15 cellular contexts compared by ENCODE assay signal in the genomic region with DNA sequence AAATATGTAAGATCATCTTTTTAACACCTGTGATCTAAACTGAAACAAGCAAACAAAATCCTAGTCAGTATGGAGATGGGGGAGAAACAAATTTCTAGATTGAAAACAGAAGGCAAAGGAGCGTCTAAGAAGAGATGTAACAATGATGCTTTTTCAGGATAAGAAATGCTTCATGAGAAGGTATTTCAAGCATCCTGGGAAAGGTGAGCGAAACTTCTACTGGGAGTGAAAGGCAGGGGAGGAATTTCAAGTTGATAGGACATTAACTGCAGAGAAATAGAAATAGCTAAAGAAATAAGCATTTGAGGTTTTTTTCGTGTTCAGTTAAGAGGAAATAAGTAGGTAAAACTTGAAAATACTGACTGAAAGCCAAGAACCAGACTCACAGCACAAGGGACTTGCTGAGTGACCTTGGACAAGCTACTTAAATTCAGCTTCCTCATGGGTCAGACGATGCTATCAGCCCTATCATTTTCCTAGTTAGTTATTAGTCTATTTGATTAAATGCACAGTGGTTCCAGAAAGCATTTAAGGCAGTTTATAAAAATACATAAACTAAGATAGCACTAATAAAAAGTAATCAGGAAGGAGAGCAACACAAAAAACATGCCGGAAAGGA.
DNase-seq lines count a peak whose midpoint lies in the region; ATAC-seq, FAIRE-seq and TF ChIP-seq lines count a peak whose summit lies in the region.
"Had no signal": no experiment of that assay in that cellular context is flagged by ENCODE, and none has a peak within 500 bp of the region (broad histone marks: within the 10 kb centered on the region; RNA-seq: fewer than 3 reads in every experiment).

No MANE protein-coding gene starts in this region.

- H3K4me3 ChIP-seq in GM12878 (no peak overlapping the region), mesendoderm (ENCODE audit: low read length) (no peak overlapping the region), sigmoid colon (no peak overlapping the region)
- H3K4me3 ChIP-seq: BLaER1 had no signal

- H3K36me3 Mint-ChIP-seq in activated CD4-positive, alpha-beta memory T cell treated with anti-CD3 and anti-CD28 coated beads, Interleukin-2, amount 10 ng/mL, durations not matched to agents 7 days and 5 days (ENCODE audit: low read depth) = no peaks in the 10 kb centered on the region
- no peaks in the 10 kb centered on the region for H3K36me3 Mint-ChIP-seq in activated CD8-positive, alpha-beta memory T cell treated with anti-CD3 and anti-CD28 coated beads, Interleukin-2, amount 10 ng/mL, durations not matched to agents 7 days and 5 days

- H3K56ac ChIP-seq in mesendoderm (ENCODE audit: low read length) = no peak overlapping the region

- H3K9me3 Mint-ChIP-seq in activated CD4-positive, alpha-beta memory T cell treated with anti-CD3 and anti-CD28 coated beads, Interleukin-2, amount 10 ng/mL, durations not matched to agents 7 days and 5 days = no peaks in the 10 kb centered on the region
- no peaks in the 10 kb centered on the region for H3K9me3 Mint-ChIP-seq in activated CD8-positive, alpha-beta memory T cell treated with anti-CD3 and anti-CD28 coated beads, Interleukin-2, amount 10 ng/mL, durations not matched to agents 7 days and 5 days (ENCODE audit: low read depth)

- H3K9me3 ChIP-seq in GM12878 (replicated peaks; ENCODE audit: control insufficient read depth, insufficient read depth, low read length) (no peaks in the 10 kb centered on the region), sigmoid colon (no peaks in the 10 kb centered on the region)
- H3K9me3 ChIP-seq: BLaER1 had no signal

- H2BK5ac ChIP-seq in mesendoderm (ENCODE audit: low read length) = no peak overlapping the region

- TF ChIP-seq CTCF in GM12878 (IDR thresholded peaks at IDR 0.05 in 2 of 3, conservative IDR thresholded peaks at IDR 0.05 in 1 of 3; ENCODE audit: control insufficient read depth in 2 of 3, extremely low read depth in 1 of 3, insufficient read depth in 1 of 3, low read depth in 3 of 3, low read length in 3 of 3) = no peak
- no peak for TF ChIP-seq CTCF in sigmoid colon (IDR thresholded peaks at IDR 0.05)

- H4K5ac ChIP-seq in mesendoderm (ENCODE audit: low read length) = no peak overlapping the region

- H3K23ac ChIP-seq in mesendoderm (ENCODE audit: low read length) = no peak overlapping the region

- H4K8ac ChIP-seq in mesendoderm (ENCODE audit: low read depth, low read length) = no peak overlapping the region

- in situ Hi-C loops in GM12878 (cut with MboI) = no loop called here

- TF ChIP-seq EP300 in GM12878 (IDR thresholded peaks at IDR 0.05; ENCODE audit: borderline replicate concordance in 1 of 2, control insufficient read depth in 1 of 2, low read depth in 2 of 2, low read length in 2 of 2) = no peak
- TF ChIP-seq EP300 in sigmoid colon (IDR thresholded peaks at IDR 0.05) = no peak

- H3K4me2 ChIP-seq in GM12878 (ENCODE audit: control insufficient read depth, insufficient read depth) (no peak overlapping the region), mesendoderm (ENCODE audit: low read length) (no peak overlapping the region)
- H3K4me2 ChIP-seq: BLaER1 had no signal

- TF ChIP-seq POLR2A in GM12878 (IDR thresholded peaks at IDR 0.05; ENCODE audit: low read depth, low read length) = no peak
- TF ChIP-seq POLR2A in sigmoid colon (IDR thresholded peaks at IDR 0.05) = no peak

- POLR2A ChIA-PET in GM12878 (lab: Charles Lee) = no interaction called here
- POLR2A ChIA-PET in activated CD4-positive, alpha-beta memory T cell treated with anti-CD3 and anti-CD28 coated beads, Interleukin-2, amount 10 ng/mL, durations not matched to agents 7 days and 5 days (lab: Charles Lee) = no interaction called here

- no peak overlapping the region for H3K4me3 Mint-ChIP-seq in activated CD4-positive, alpha-beta memory T cell treated with anti-CD3 and anti-CD28 coated beads, Interleukin-2, amount 10 ng/mL, durations not matched to agents 7 days and 5 days
- no peak overlapping the region for H3K4me3 Mint-ChIP-seq in activated CD8-positive, alpha-beta memory T cell treated with anti-CD3 and anti-CD28 coated beads, Interleukin-2, amount 10 ng/mL, durations not matched to agents 7 days and 5 days

- TF ChIP-seq RAD21 in GM12878 (IDR thresholded peaks at IDR 0.05; ENCODE audit: insufficient read depth, low read depth, low read length) = no peak

- H3K4me1 Mint-ChIP-seq in activated CD4-positive, alpha-beta memory T cell treated with anti-CD3 and anti-CD28 coated beads, Interleukin-2, amount 10 ng/mL, durations not matched to agents 7 days and 5 days = peaks cover 3% of the 10 kb centered on the region
- H3K4me1 Mint-ChIP-seq in activated CD8-positive, alpha-beta memory T cell treated with anti-CD3 and anti-CD28 coated beads, Interleukin-2, amount 10 ng/mL, durations not matched to agents 7 days and 5 days = peaks cover 2% of the 10 kb centered on the region

- H3K79me2 ChIP-seq in GM12878 (ENCODE audit: control insufficient read depth, insufficient read depth, low read length) (no peaks in the 10 kb centered on the region), mesendoderm (ENCODE audit: control insufficient read depth, insufficient read depth, low read length) (no peaks in the 10 kb centered on the region)

- no peak overlapping the region for H3K27ac Mint-ChIP-seq in activated CD4-positive, alpha-beta memory T cell treated with anti-CD3 and anti-CD28 coated beads, Interleukin-2, amount 10 ng/mL, durations not matched to agents 7 days and 5 days
- no peak overlapping the region for H3K27ac Mint-ChIP-seq in activated CD8-positive, alpha-beta memory T cell treated with anti-CD3 and anti-CD28 coated beads, Interleukin-2, amount 10 ng/mL, durations not matched to agents 7 days and 5 days

- CTCF ChIA-PET in GM12878 (lab: Yijun Ruan, JAX) = interaction anchor here (0.6 to 1.8 kb wide), 4 partner anchors 13 to 174 kb away, joined by 3 to 4 read pairs (median 4); no protein-coding TSS in a partner anchor
- CTCF ChIA-PET in activated CD4-positive, alpha-beta memory T cell treated with anti-CD3 and anti-CD28 coated beads, Interleukin-2, amount 10 ng/mL, durations not matched to agents 7 days and 5 days (lab: Charles Lee) = no interaction called here
- CTCF ChIA-PET in activated CD8-positive, alpha-beta memory T cell treated with anti-CD3 and anti-CD28 coated beads, Interleukin-2, amount 10 ng/mL, durations not matched to agents 7 days and 5 days (lab: Charles Lee) = no interaction called here

- peaks cover 4% of the 10 kb centered on the region for H3K27me3 Mint-ChIP-seq in activated CD4-positive, alpha-beta memory T cell treated with anti-CD3 and anti-CD28 coated beads, Interleukin-2, amount 10 ng/mL, durations not matched to agents 7 days and 5 days
- peaks cover 7% of the 10 kb centered on the region for H3K27me3 Mint-ChIP-seq in activated CD8-positive, alpha-beta memory T cell treated with anti-CD3 and anti-CD28 coated beads, Interleukin-2, amount 10 ng/mL, durations not matched to agents 7 days and 5 days

- H3K27me3 ChIP-seq in GM12878 (replicated peaks in 1 of 2; ENCODE audit: control insufficient read depth in 2 of 2, insufficient read depth in 2 of 2, low read length in 1 of 2) = 0 out of 4 replicates have a peak, but pooled peaks cover 0 to 1% of the 10 kb centered on the region in 2 experiments
- H3K27me3 ChIP-seq in mesendoderm (ENCODE audit: insufficient read depth, low read length, poor library complexity) = no peaks in the 10 kb centered on the region
- no peaks in the 10 kb centered on the region for H3K27me3 ChIP-seq in sigmoid colon
- H3K27me3 ChIP-seq: BLaER1 had no signal

- intact Hi-C loops in GM12878 (cut with micrococcal nuclease; ENCODE audit: unreplicated experiment) = loop anchor here (5.0 kb wide), 1 partner anchor 75 kb away; no protein-coding TSS in a partner anchor
- intact Hi-C loops in sigmoid colon (cut with DNase I) = no loop called here

- H3K4ac ChIP-seq in mesendoderm (ENCODE audit: low read depth, low read length) = no peak overlapping the region

- WGBS in GM12878 (ENCODE audit: insufficient coverage, insufficient replicate concordance, low lambda C conversion rate, missing lambda C conversion rate) = 36% methylated on average over 5 of the region's 5 CpGs
- no CpG with 5 or more reads among the region's 5 CpGs for WGBS in mesendoderm (ENCODE audit: extremely low coverage, insufficient coverage, low lambda C conversion rate)
- 79 to 81% methylated on average over 5 of the region's 5 CpGs for WGBS in sigmoid colon, 2 donors

- no peaks in the 10 kb centered on the region for H3K79me1 ChIP-seq in mesendoderm (ENCODE audit: low read length)

- RAD21 ChIA-PET in GM12878 (lab: Charles Lee; ENCODE audit: unreplicated experiment) = no interaction called here

- H2BK120ac ChIP-seq in mesendoderm (ENCODE audit: low read depth, low read length) = no peak overlapping the region

- no peak for FAIRE-seq in GM12878 (lab: Jason Lieb, UNC)
- FAIRE-seq: HTR-8/SVneo had no signal

- no peak overlapping the region for H2AFZ ChIP-seq in GM12878 (ENCODE audit: control insufficient read depth, low read depth, low read length)

- H2BK15ac ChIP-seq in mesendoderm (replicated peaks; ENCODE audit: low read depth) = no peak overlapping the region

- H3K18ac ChIP-seq in mesendoderm (ENCODE audit: low read length) = no peak overlapping the region

- no peaks in the 10 kb centered on the region for H3K36me3 ChIP-seq in GM12878 (ENCODE audit: control insufficient read depth in 2 of 2, insufficient read depth in 2 of 2, low read length in 1 of 2)
- no peaks in the 10 kb centered on the region for H3K36me3 ChIP-seq in mesendoderm (ENCODE audit: control insufficient read depth, insufficient read depth, low read length)
- no peaks in the 10 kb centered on the region for H3K36me3 ChIP-seq in sigmoid colon
- H3K36me3 ChIP-seq: BLaER1 had no signal

- BruUV-seq in GM12878 (replicated peaks; lab: Mats Ljungman, UMichigan) = no TSS peak

- no peak overlapping the region for H2AK5ac ChIP-seq in mesendoderm (ENCODE audit: low read length)

- H3K27ac ChIP-seq in GM12878 (ENCODE audit: control insufficient read depth, insufficient read depth) (no peak overlapping the region), mesendoderm (ENCODE audit: low read depth, low read length) (no peak overlapping the region), sigmoid colon (peak overlapping the region in 3 of 4 donors; percentile 20 to 64 (median 47))
- H3K27ac ChIP-seq: BLaER1 had no signal

- no peak for ATAC-seq in GM12878
- ATAC-seq in activated CD8-positive, alpha-beta memory T cell treated with anti-CD3 and anti-CD28 coated beads, Interleukin-2, amount 10 ng/mL, durations not matched to agents 7 days and 5 days = no peak

- DNase-seq in NCI-H446 (lab: John Stamatoyannopoulos, UW) (peak; percentile 31 to 37), GM12878 (ENCODE audit: low read depth, low spot score) (no peak), mesendoderm (peak; percentile 57), sigmoid colon (no peak), GDM1 (lab: John Stamatoyannopoulos, UW) (no peak)
- DNase-seq in activated CD4-positive, alpha-beta memory T cell treated with anti-CD3 and anti-CD28 coated beads, Interleukin-2, amount 10 ng/mL, durations not matched to agents 7 days and 5 days = no peak
- DNase-seq in activated CD8-positive, alpha-beta memory T cell treated with anti-CD3 and anti-CD28 coated beads, Interleukin-2, amount 10 ng/mL, durations not matched to agents 7 days and 5 days = no peak
- DNase-seq: DMS153, GOT3, MV-4-11, NCI-H1436, NCI-H2081 treated with DMSO at 0.1 percent for 48 hours, Right ventricle myocardium superior had no signal

- H3K4me1 ChIP-seq in GM12878 (ENCODE audit: control insufficient read depth, insufficient read depth, low read length) = no peaks in the 10 kb centered on the region
- peaks cover 4% of the 10 kb centered on the region for H3K4me1 ChIP-seq in mesendoderm (ENCODE audit: control insufficient read depth, low read depth, low read length)
- peaks cover 0 to 61% (median 39%) of the 10 kb centered on the region in 4 donors for H3K4me1 ChIP-seq in sigmoid colon
- H3K4me1 ChIP-seq: BLaER1 had no signal

- SMC1A ChIA-PET in GM12878 (lab: Charles Lee; ENCODE audit: uncharacterized antibody, unreplicated experiment) = interaction anchor here (1.3 kb wide), 1 partner anchor 19 kb away, joined by 7 read pairs; no protein-coding TSS in a partner anchor

- H4K20me1 ChIP-seq in GM12878 (ENCODE audit: control insufficient read depth, insufficient read depth) = no peaks in the 10 kb centered on the region
- H4K20me1 ChIP-seq: BLaER1 had no signal

- H3K9ac ChIP-seq in GM12878 (ENCODE audit: control insufficient read depth, insufficient read depth, low read length) (peak overlapping the region; percentile 12; the same call in 1 of the 2 replicates), mesendoderm (ENCODE audit: low read length) (no peak overlapping the region)
- H3K9ac ChIP-seq: BLaER1 had no signal

Comparison
In these comparisons a context has a peak if more than half of its experiments do, and no peak if none do; other contexts are left out.
1. DNase-seq: peak in NCI-H446 (2 of 2) and mesendoderm (single experiment); none in GM12878 (single experiment), sigmoid colon (single experiment), activated CD4-positive, alpha-beta memory T cell treated with anti-CD3 and anti-CD28 coated beads, Interleukin-2, amount 10 ng/mL, durations not matched to agents 7 days and 5 days (single experiment), GDM1 (single experiment) and activated CD8-positive, alpha-beta memory T cell treated with anti-CD3 and anti-CD28 coated beads, Interleukin-2, amount 10 ng/mL, durations not matched to agents 7 days and 5 days (single experiment).
2. H3K27ac ChIP-seq: peak in sigmoid colon (3 of 4); none in GM12878 (single experiment) and mesendoderm (single experiment).